Comparison of ENCODE assay signal across 8 cellular contexts in genomic region chr21:44938976-44939531, GRCh38. TPM values are rescaled to one million over a fixed set of nuclear protein-coding genes. Genes with fewer than 3 reads are reported as not detected.
DNase-seq lines count a peak whose midpoint lies in the region.

No MANE protein-coding gene starts in this region.

- peaks cover 12% of the 10 kb centered on the region for H3K36me3 Mint-ChIP-seq in activated CD4-positive, alpha-beta memory T cell treated with anti-CD3 and anti-CD28 coated beads for 36 hours

- POLR2A ChIA-PET in activated CD4-positive, alpha-beta memory T cell treated with anti-CD3 and anti-CD28 coated beads for 36 hours (lab: Charles Lee) = interaction anchor here (1.2 to 2.6 kb wide), 3 partner anchors 12 to 27 kb away, joined by 6 to 13 read pairs (median 6); no protein-coding TSS in a partner anchor

- peak overlapping the region; percentile 79 for H3K27ac Mint-ChIP-seq in activated CD4-positive, alpha-beta memory T cell treated with anti-CD3 and anti-CD28 coated beads for 36 hours

- H3K36me3 ChIP-seq in H7 (replicated peaks; ENCODE audit: control insufficient read depth, insufficient read depth, low read length) (peaks cover 10% of the 10 kb centered on the region), iPS DF 6.9 (ENCODE audit: control insufficient read depth, insufficient read depth, low read length) (peaks cover 10% of the 10 kb centered on the region)

- no peak overlapping the region for H3K27ac ChIP-seq in iPS DF 6.9 (ENCODE audit: low read length)
- H3K27ac ChIP-seq in skin epidermis = peak overlapping the region; percentile 52 to 91 (median 79)

- WGBS in iPS DF 6.9 (ENCODE audit: insufficient coverage, insufficient read length) = no CpG with 5 or more reads among the region's 15 CpGs

- H3K9me3 Mint-ChIP-seq in activated CD4-positive, alpha-beta memory T cell treated with anti-CD3 and anti-CD28 coated beads for 36 hours = no peaks in the 10 kb centered on the region

- peaks cover 35% of the 10 kb centered on the region for H3K4me1 Mint-ChIP-seq in activated CD4-positive, alpha-beta memory T cell treated with anti-CD3 and anti-CD28 coated beads for 36 hours (ENCODE audit: low read depth)

- H3K9me3 ChIP-seq in iPS DF 6.9 (ENCODE audit: control insufficient read depth, insufficient read depth, low read length) = no peaks in the 10 kb centered on the region

- no peak for DNase-seq in H7
- DNase-seq in activated CD4-positive, alpha-beta memory T cell treated with anti-CD3 and anti-CD28 coated beads for 36 hours = no peak
- no peak for DNase-seq in iPS DF 6.9 (ENCODE audit: low read depth, low spot score)
- DNase-seq in glomerular visceral epithelial cell (ENCODE audit: extremely low spot score) = no peak
- no peak for DNase-seq in NCI-H1694 (lab: John Stamatoyannopoulos, UW)
- DNase-seq in NCI-H82 treated with DMSO at 0.1 percent for 48 hours (lab: John Stamatoyannopoulos, UW; ENCODE audit: unreplicated experiment) = no peak
- no peak for DNase-seq in kidney glomerular epithelial cell (lab: John Stamatoyannopoulos, UW)

- 0 out of 2 replicates have a peak, but pooled peaks cover 1% of the 10 kb centered on the region for H3K4me1 ChIP-seq in iPS DF 6.9 (ENCODE audit: control insufficient read depth, insufficient read depth, low read length)

- no peaks in the 10 kb centered on the region for H3K27me3 Mint-ChIP-seq in activated CD4-positive, alpha-beta memory T cell treated with anti-CD3 and anti-CD28 coated beads for 36 hours

- H3K27me3 ChIP-seq in H7 (ENCODE audit: control insufficient read depth, insufficient read depth, low read length) = peaks cover 3% of the 10 kb centered on the region; the same call in 1 of the 2 replicates
- peaks cover 2% of the 10 kb centered on the region; the same call in 1 of the 2 replicates for H3K27me3 ChIP-seq in iPS DF 6.9 (ENCODE audit: control insufficient read depth, insufficient read depth, low read length)

- intact Hi-C loops in activated CD4-positive, alpha-beta memory T cell treated with anti-CD3 and anti-CD28 coated beads for 36 hours (cut with micrococcal nuclease) = no loop called here

- peak overlapping the region; percentile 82 for H3K4me3 Mint-ChIP-seq in activated CD4-positive, alpha-beta memory T cell treated with anti-CD3 and anti-CD28 coated beads for 36 hours

- CTCF ChIA-PET in activated CD4-positive, alpha-beta memory T cell treated with anti-CD3 and anti-CD28 coated beads for 36 hours (lab: Charles Lee) = interaction anchor here (0.6 to 2.9 kb wide), 5 partner anchors 11 to 429 kb away, joined by 3 to 22 read pairs (median 10); no protein-coding TSS in a partner anchor

- H3K4me3 ChIP-seq in H7 (ENCODE audit: insufficient read depth, low read depth, low read length) = peak overlapping the region; percentile 96
- peak overlapping the region; percentile 91; the same call in 1 of the 2 replicates for H3K4me3 ChIP-seq in iPS DF 6.9 (ENCODE audit: low read length)
- H3K4me3 ChIP-seq in skin epidermis = peak overlapping the region; percentile 83 to 99 (median 94)

RNA-seq across cellular contexts. Expression of gene SLX9, which starts 0.8 kb away (rescaled TPM):
- total RNA-seq in H7 (2014; rRNA removed; shearing (Covaris generic)) = 30.3 and 35.0 TPM in 2 replicates
- 10 to 100 TPM; 60.7 to 64.6 TPM for total RNA-seq in activated CD4-positive, alpha-beta memory T cell treated with anti-CD3 and anti-CD28 coated beads for 36 hours

RNA-seq across cellular contexts. Expression of gene ITGB2, which starts 18.4 kb away (rescaled TPM):
- 1.4 and 2.4 TPM in 2 replicates for total RNA-seq in H7 (2014; rRNA removed; shearing (Covaris generic))
- 100 to 1,000 TPM; 242 to 247 TPM for total RNA-seq in activated CD4-positive, alpha-beta memory T cell treated with anti-CD3 and anti-CD28 coated beads for 36 hours

Comparison
In these comparisons a context has a peak if more than half of its experiments do, and no peak if none do; other contexts are left out.
1. RNA of gene ITGB2, which starts 18.4 kb away (total RNA-seq): 242 to 247 TPM in activated CD4-positive, alpha-beta memory T cell treated with anti-CD3 and anti-CD28 coated beads for 36 hours; 1.4 to 2.4 TPM in H7; every median in the first group is over 10 times any median in the second.
2. Peak in every context shown above with its lines, with median percentiles within 50 percentile points of each other: H3K4me3 ChIP-seq.